ENCODE assay signal across 9 cellular contexts in the genomic region with DNA sequence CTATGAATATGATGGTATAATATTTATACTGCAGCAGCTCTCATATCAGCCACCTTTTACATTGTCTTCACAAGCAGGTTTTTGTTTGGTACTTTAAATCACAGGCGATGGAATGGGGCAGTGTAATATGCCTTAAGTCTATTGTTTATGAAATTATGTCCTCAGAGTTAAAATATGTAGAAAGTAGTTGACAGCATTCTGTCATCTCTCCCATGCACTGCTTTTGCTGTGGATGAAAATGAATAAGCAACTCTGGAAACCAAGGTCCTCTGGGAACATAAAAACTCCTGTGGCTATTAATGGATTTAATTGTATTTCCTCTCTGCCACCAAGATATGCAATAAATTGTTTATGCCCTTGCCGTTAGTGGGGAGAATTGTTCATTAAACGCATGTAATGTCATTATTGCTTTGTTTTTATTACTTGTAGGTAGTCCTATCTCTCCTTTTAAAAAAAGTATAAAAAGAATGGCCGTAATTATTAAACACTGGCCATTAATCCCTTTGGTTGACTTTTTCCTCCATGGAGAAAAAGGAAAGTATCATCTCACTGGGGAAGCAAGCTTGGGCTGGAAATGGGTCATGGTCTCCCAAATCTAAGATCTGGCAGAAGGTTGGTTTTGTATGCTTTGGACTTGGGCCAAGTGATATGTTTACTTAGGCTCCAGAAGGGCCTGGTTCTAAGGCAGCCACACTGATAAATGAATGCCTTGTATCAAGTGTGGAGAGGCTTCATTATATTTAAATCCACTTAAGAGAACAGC. TPM values are rescaled to one million over a fixed set of nuclear protein-coding genes. Genes with fewer than 3 reads are reported as not detected.
A peak's percentile ranks its signal among the peaks of the same experiment; 100 is the strongest.
DNase-seq lines count a peak whose midpoint lies in the region; ATAC-seq and TF ChIP-seq lines count a peak whose summit lies in the region.
"Had no signal": no experiment of that assay in that cellular context is flagged by ENCODE, and none has a peak within 500 bp of the region (broad histone marks: within the 10 kb centered on the region; RNA-seq: fewer than 3 reads in every experiment).

No MANE protein-coding gene starts in this region.

- TF ChIP-seq CTCF in GM13977 (IDR thresholded peaks at IDR 0.05; ENCODE audit: extremely low read depth, insufficient read depth, missing control alignments), result no peak

- no peaks in the 10 kb centered on the region for H3K9me3 Mint-ChIP-seq in activated naive CD4-positive, alpha-beta T cell treated with anti-CD3 and anti-CD28 coated beads, Interleukin-2, amount 50 U/mL, for 72 hours

- H3K27ac Mint-ChIP-seq in activated naive CD4-positive, alpha-beta T cell treated with anti-CD3 and anti-CD28 coated beads, Interleukin-2, amount 50 U/mL, for 72 hours, result peak overlapping the region; percentile 44 to 45

- peak; percentile 80 for DNase-seq in DMS53 (lab: John Stamatoyannopoulos, UW)
- DNase-seq in NCI-H2029 treated with DMSO at 0.1 percent for 48 hours (lab: John Stamatoyannopoulos, UW), result peak; percentile 92
- no peak for DNase-seq in activated naive CD4-positive, alpha-beta T cell treated with anti-CD3 and anti-CD28 coated beads, Interleukin-2, amount 50 U/mL, for 72 hours (ENCODE audit: low spot score in 2 of 2)
- peak; percentile 18 for DNase-seq in myocyte (ENCODE audit: low read depth)
- DNase-seq in UCSD-AML1 (lab: John Stamatoyannopoulos, UW; ENCODE audit: unreplicated experiment), result no peak
- no peak for DNase-seq in AG08395 (ENCODE audit: low spot score)
- no peak for DNase-seq in GM13977 (ENCODE audit: low spot score)
- DNase-seq: activated CD4-positive, alpha-beta T cell treated with anti-CD3 and anti-CD28 coated beads, Interleukin-2, amount 50 U/mL, for 4 hours had no signal

- in situ Hi-C loops in GM13977 (cut with MboI; ENCODE audit: low pct_unique_long_range_greater_than_20kb, low sequenced_read_pairs, unreplicated experiment), result no loop called here

- peaks cover 0 to 13% of the 10 kb centered on the region in 2 donors for H3K36me3 Mint-ChIP-seq in activated naive CD4-positive, alpha-beta T cell treated with anti-CD3 and anti-CD28 coated beads, Interleukin-2, amount 50 U/mL, for 72 hours

- ATAC-seq in activated naive CD4-positive, alpha-beta T cell treated with anti-CD3 and anti-CD28 coated beads, Interleukin-2, amount 50 U/mL, for 72 hours, result no peak
- ATAC-seq in GM21360 (IDR thresholded peaks at IDR 0.05; ENCODE audit: unreplicated experiment), result no peak

RNA-seq across cellular contexts. Expression of a gene that starts 13.0 kb away (rescaled TPM):
- 100 to 1,000 TPM; 124 TPM for total RNA-seq in activated naive CD4-positive, alpha-beta T cell treated with anti-CD3 and anti-CD28 coated beads, Interleukin-2, amount 50 U/mL, for 72 hours
- total RNA-seq in myocyte, result 25.4 and 26.6 TPM in 2 replicates
- polyA plus RNA-seq in myocyte (2012), result 60.5 TPM

RNA-seq across cellular contexts. Expression of a gene that starts 31.0 kb away (rescaled TPM):
- total RNA-seq in activated naive CD4-positive, alpha-beta T cell treated with anti-CD3 and anti-CD28 coated beads, Interleukin-2, amount 50 U/mL, for 72 hours, result 100 to 1,000 TPM; 236 to 246 TPM
- total RNA-seq in myocyte, result 115 and 134 TPM in 2 replicates
- 143 TPM for polyA plus RNA-seq in myocyte (2012)

RNA-seq across cellular contexts. Expression of a gene that starts 34.2 kb away (rescaled TPM):
- 1 to 10 TPM in 1 of 2 donors, under 1 TPM in 1; 0.14 to 1.1 TPM for total RNA-seq in activated naive CD4-positive, alpha-beta T cell treated with anti-CD3 and anti-CD28 coated beads, Interleukin-2, amount 50 U/mL, for 72 hours
- not detected in 2 replicates for total RNA-seq in myocyte
- 1.6 TPM for polyA plus RNA-seq in myocyte (2012)

RNA-seq across cellular contexts. Expression of a gene that starts 56.8 kb away (rescaled TPM):
- total RNA-seq in activated naive CD4-positive, alpha-beta T cell treated with anti-CD3 and anti-CD28 coated beads, Interleukin-2, amount 50 U/mL, for 72 hours, result under 1 TPM in 1 of 2 donors, not detected in 1; 0.80 TPM
- not detected in 2 replicates for total RNA-seq in myocyte
- 1.9 TPM for polyA plus RNA-seq in myocyte (2012)

Comparison
In these comparisons a context has a peak if more than half of its experiments do, and no peak if none do; other contexts are left out.
1. DNase-seq: peak in DMS53 (single experiment), NCI-H2029 treated with DMSO at 0.1 percent for 48 hours (single experiment) and myocyte (single experiment); none in activated naive CD4-positive, alpha-beta T cell treated with anti-CD3 and anti-CD28 coated beads, Interleukin-2, amount 50 U/mL, for 72 hours (0 of 2), UCSD-AML1 (single experiment), AG08395 (single experiment) and GM13977 (single experiment).